Comparison of ENCODE assay signal across 16 cellular contexts in the genomic region with DNA sequence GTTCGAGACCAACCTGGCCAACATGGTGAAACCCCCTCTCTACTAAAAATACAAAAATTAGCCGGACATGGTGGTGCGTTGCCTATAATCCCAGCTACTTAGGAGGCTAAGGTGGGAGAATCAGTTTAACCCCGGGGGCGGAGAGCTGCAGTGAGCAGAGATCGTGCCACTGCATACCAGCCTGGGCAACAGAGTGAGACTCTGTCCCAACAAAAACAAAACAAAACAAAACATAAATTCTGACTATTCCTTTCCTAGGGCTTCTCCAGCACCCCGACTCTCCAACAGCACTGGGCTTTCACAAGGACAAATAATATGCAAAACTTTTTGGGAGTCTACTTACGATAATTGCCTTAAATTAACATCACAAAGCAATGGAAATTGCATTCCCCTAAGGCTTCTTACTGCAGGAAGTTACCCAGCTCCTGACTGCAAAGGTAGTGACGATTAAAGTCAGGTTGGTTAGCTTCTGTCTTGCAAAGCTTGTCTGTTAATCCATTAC. TPM values are rescaled to one million over a fixed set of nuclear protein-coding genes. Genes with fewer than 3 reads are reported as not detected.
DNase-seq lines count a peak whose midpoint lies in the region; ATAC-seq and TF ChIP-seq lines count a peak whose summit lies in the region.
"Had no signal": no experiment of that assay in that cellular context is flagged by ENCODE, and none has a peak within 500 bp of the region (broad histone marks: within the 10 kb centered on the region; RNA-seq: fewer than 3 reads in every experiment).

No MANE protein-coding gene starts in this region.

- H3K9me3 Mint-ChIP-seq in H9: no peaks in the 10 kb centered on the region
- no peaks in the 10 kb centered on the region for H3K9me3 Mint-ChIP-seq in neural progenitor cell
- H3K9me3 Mint-ChIP-seq: HFFc6 had no signal

- peaks cover 4% of the 10 kb centered on the region; the same call in 1 of the 2 replicates for H3K4me1 ChIP-seq in H9 (ENCODE audit: insufficient read depth, low read length)
- peaks cover 29% of the 10 kb centered on the region for H3K4me1 ChIP-seq in neural progenitor cell

- H3K27me3 Mint-ChIP-seq in H9 (ENCODE audit: low read depth) (no peaks in the 10 kb centered on the region; the same call in 1 of the 2 replicates), neural progenitor cell (ENCODE audit: insufficient read depth, low read depth) (peaks cover 5% of the 10 kb centered on the region)

- H2BK120ac ChIP-seq in H9 (ENCODE audit: low read depth, low read length, poor library complexity, severe bottlenecking): no peak overlapping the region

- no peak overlapping the region for H4K91ac ChIP-seq in H9 (ENCODE audit: insufficient read length, low read depth, low read length)

- H3K56ac ChIP-seq in H9 (ENCODE audit: insufficient read length, low read depth, low read length): no peak overlapping the region

- H3K27ac ChIP-seq in H9 (ENCODE audit: insufficient read length, low read depth, low read length): peak overlapping the region; percentile 96
- H3K27ac ChIP-seq in neural progenitor cell: no peak overlapping the region
- H3K27ac ChIP-seq: BLaER1 treated with 17β-estradiol and CSF1 and Interleukin-3, amounts not matched to agents 10 nM and 100 nM; HL-60 had no signal

- H3K4me3 Mint-ChIP-seq in H9: peak overlapping the region; percentile 59 to 81
- no peak overlapping the region for H3K4me3 Mint-ChIP-seq in neural progenitor cell
- H3K4me3 Mint-ChIP-seq: HFFc6 had no signal

- no CpG with 5 or more reads among the region's 9 CpGs for WGBS in H9 (ENCODE audit: extremely low coverage, insufficient read length, low lambda C conversion rate)

- H3K4me3 ChIP-seq in neural progenitor cell: no peak overlapping the region
- H3K4me3 ChIP-seq: BLaER1 treated with 17β-estradiol and CSF1 and Interleukin-3, amounts not matched to agents 10 nM and 100 nM; MG63 had no signal

- H2AFZ ChIP-seq in H9 (ENCODE audit: low read length): no peak overlapping the region
- H2AFZ ChIP-seq in neural progenitor cell (replicated peaks): peak overlapping the region; percentile 55

- H2AK5ac ChIP-seq in H9 (ENCODE audit: insufficient read length, low read length): no peak overlapping the region

- no peaks in the 10 kb centered on the region for H3K79me1 ChIP-seq in H9 (ENCODE audit: insufficient read depth, low read depth, low read length, poor library complexity, severe bottlenecking)

- peak overlapping the region; percentile 98 to 100 (median 98) for H3K27ac Mint-ChIP-seq in H9
- H3K27ac Mint-ChIP-seq in neural progenitor cell: no peak overlapping the region
- H3K27ac Mint-ChIP-seq: HFFc6 had no signal

- H3K36me3 Mint-ChIP-seq in H9 (ENCODE audit: insufficient read depth in 1 of 3, low read depth in 3 of 3) (0 out of 7 replicates have a peak, but pooled peaks cover 0 to 3% (median 0%) of the 10 kb centered on the region in 3 experiments), neural progenitor cell (no peaks in the 10 kb centered on the region)

- no peak overlapping the region for H3K4ac ChIP-seq in H9 (ENCODE audit: low read depth, low read length)

- H3K4me1 Mint-ChIP-seq in H9: peaks cover 40 to 47% of the 10 kb centered on the region in 2 experiments
- H3K4me1 Mint-ChIP-seq in neural progenitor cell: peaks cover 7% of the 10 kb centered on the region

- H3K79me2 ChIP-seq in H9 (ENCODE audit: insufficient read depth, low read length): no peaks in the 10 kb centered on the region; the same call in 1 of the 2 replicates
- H3K79me2 ChIP-seq in neural progenitor cell (ENCODE audit: low read depth): no peaks in the 10 kb centered on the region

- no peak overlapping the region for H3T11ph ChIP-seq in H9 (ENCODE audit: low read length)

- H4K8ac ChIP-seq in H9 (replicated peaks; ENCODE audit: insufficient read length, low read depth, low read length): no peak overlapping the region

- H3K14ac ChIP-seq in H9 (ENCODE audit: insufficient read depth, low read length): no peak overlapping the region; the same call in 1 of the 2 replicates

- H2BK5ac ChIP-seq in H9 (ENCODE audit: insufficient read length, low read length): no peak overlapping the region

- TF ChIP-seq CTCF in H9 (conservative IDR thresholded peaks at IDR 0.05) (no peak), neural progenitor cell (IDR thresholded peaks at IDR 0.05) (no peak)

- no peak overlapping the region for H2BK15ac ChIP-seq in H9 (ENCODE audit: low read depth, low read length)

- H2BK20ac ChIP-seq in H9 (ENCODE audit: low read depth, low read length, poor library complexity, severe bottlenecking): no peak overlapping the region

- H3F3A ChIP-seq in neural progenitor cell (ENCODE audit: low read depth): peaks cover 21% of the 10 kb centered on the region

- H4K20me1 ChIP-seq in H9 (ENCODE audit: control insufficient read depth, insufficient read depth, insufficient read length) (no peaks in the 10 kb centered on the region), neural progenitor cell (ENCODE audit: low read depth) (no peaks in the 10 kb centered on the region)
- H4K20me1 ChIP-seq: BLaER1 treated with 17β-estradiol and CSF1 and Interleukin-3, amounts not matched to agents 10 nM and 100 nM had no signal

- H3K4me2 ChIP-seq in H9 (ENCODE audit: insufficient read depth, insufficient read length, low read length) (peak overlapping the region; percentile 87), neural progenitor cell (peak overlapping the region; percentile 28)
- H3K4me2 ChIP-seq: BLaER1 treated with 17β-estradiol and CSF1 and Interleukin-3, amounts not matched to agents 10 nM and 100 nM had no signal

- DNase-seq in H9 (peak; percentile 70), NCI-H1436 (lab: John Stamatoyannopoulos, UW) (peak; percentile 56), iPS DF 19.7 (ENCODE audit: low read depth, low spot score) (peak; percentile 97), neural progenitor cell (ENCODE audit: low spot score) (peak; percentile 23), GOT3 (lab: John Stamatoyannopoulos, UW) (no peak), SKM-1 treated with dmso at 0.1 percent for 144 hours (lab: John Stamatoyannopoulos, UW; ENCODE audit: unreplicated experiment) (no peak)
- DNase-seq: HFFc6, MG63, NCI-H1105, NCI-H2107, SHP77, SW 1271, T-helper 9 cell had no signal

- H3K18ac ChIP-seq in H9 (ENCODE audit: insufficient read length, low read depth, low read length): peak overlapping the region; percentile 61

- ATAC-seq in GM21825 (IDR thresholded peaks at IDR 0.05; ENCODE audit: unreplicated experiment): no peak

- H3K9ac ChIP-seq in H9 (ENCODE audit: extremely low read depth, insufficient read length, low read length): no peak overlapping the region
- no peak overlapping the region for H3K9ac ChIP-seq in neural progenitor cell
- H3K9ac ChIP-seq: BLaER1 treated with 17β-estradiol and CSF1 and Interleukin-3, amounts not matched to agents 10 nM and 100 nM had no signal

- H3K9me3 ChIP-seq in H9 (ENCODE audit: control insufficient read depth, low read depth, low read length): no peaks in the 10 kb centered on the region
- H3K9me3 ChIP-seq in neural progenitor cell (ENCODE audit: low read depth): no peaks in the 10 kb centered on the region
- H3K9me3 ChIP-seq: BLaER1 treated with 17β-estradiol and CSF1 and Interleukin-3, amounts not matched to agents 10 nM and 100 nM; MG63 had no signal

- H4K5ac ChIP-seq in H9 (ENCODE audit: insufficient read length, low read depth, low read length): no peak overlapping the region

- peaks cover 6% of the 10 kb centered on the region for H3K23me2 ChIP-seq in H9 (ENCODE audit: insufficient read length, low read depth, low read length, poor library complexity, severe bottlenecking)

- no peak overlapping the region for H2BK12ac ChIP-seq in H9 (ENCODE audit: insufficient read length, low read depth, low read length)

- no peaks in the 10 kb centered on the region for H3K36me3 ChIP-seq in neural progenitor cell
- H3K36me3 ChIP-seq: BLaER1 treated with 17β-estradiol and CSF1 and Interleukin-3, amounts not matched to agents 10 nM and 100 nM; MG63 had no signal

- H3K23ac ChIP-seq in H9 (ENCODE audit: insufficient read length, low read depth, low read length): no peak overlapping the region

- H3K27me3 ChIP-seq in H9 (ENCODE audit: insufficient read depth, low read length): no peaks in the 10 kb centered on the region
- H3K27me3 ChIP-seq in neural progenitor cell: no peaks in the 10 kb centered on the region
- H3K27me3 ChIP-seq: BLaER1 treated with 17β-estradiol and CSF1 and Interleukin-3, amounts not matched to agents 10 nM and 100 nM; MG63 had no signal

RNA-seq across cellular contexts. Expression of gene CDKN2AIPNL, which starts 15.9 kb away (rescaled TPM):
- total RNA-seq in H9 (2021) (60.0 and 60.3 TPM in 2 replicates), neural progenitor cell (ENCODE audit: low replicate concordance) (61.7 and 78.9 TPM in 2 replicates)

RNA-seq across cellular contexts. Expression of gene UBE2B, which starts 56.2 kb away (rescaled TPM):
- total RNA-seq in H9 (2021) (50.3 and 50.6 TPM in 2 replicates), neural progenitor cell (ENCODE audit: low replicate concordance) (30.1 and 72.4 TPM in 2 replicates)

Comparison
In these comparisons a context has a peak if more than half of its experiments do, and no peak if none do; other contexts are left out.
1. DNase-seq: peak in H9 (single experiment), NCI-H1436 (single experiment), iPS DF 19.7 (single experiment) and neural progenitor cell (single experiment); none in GOT3 (single experiment) and SKM-1 treated with dmso at 0.1 percent for 144 hours (single experiment).